In the genomic region with DNA sequence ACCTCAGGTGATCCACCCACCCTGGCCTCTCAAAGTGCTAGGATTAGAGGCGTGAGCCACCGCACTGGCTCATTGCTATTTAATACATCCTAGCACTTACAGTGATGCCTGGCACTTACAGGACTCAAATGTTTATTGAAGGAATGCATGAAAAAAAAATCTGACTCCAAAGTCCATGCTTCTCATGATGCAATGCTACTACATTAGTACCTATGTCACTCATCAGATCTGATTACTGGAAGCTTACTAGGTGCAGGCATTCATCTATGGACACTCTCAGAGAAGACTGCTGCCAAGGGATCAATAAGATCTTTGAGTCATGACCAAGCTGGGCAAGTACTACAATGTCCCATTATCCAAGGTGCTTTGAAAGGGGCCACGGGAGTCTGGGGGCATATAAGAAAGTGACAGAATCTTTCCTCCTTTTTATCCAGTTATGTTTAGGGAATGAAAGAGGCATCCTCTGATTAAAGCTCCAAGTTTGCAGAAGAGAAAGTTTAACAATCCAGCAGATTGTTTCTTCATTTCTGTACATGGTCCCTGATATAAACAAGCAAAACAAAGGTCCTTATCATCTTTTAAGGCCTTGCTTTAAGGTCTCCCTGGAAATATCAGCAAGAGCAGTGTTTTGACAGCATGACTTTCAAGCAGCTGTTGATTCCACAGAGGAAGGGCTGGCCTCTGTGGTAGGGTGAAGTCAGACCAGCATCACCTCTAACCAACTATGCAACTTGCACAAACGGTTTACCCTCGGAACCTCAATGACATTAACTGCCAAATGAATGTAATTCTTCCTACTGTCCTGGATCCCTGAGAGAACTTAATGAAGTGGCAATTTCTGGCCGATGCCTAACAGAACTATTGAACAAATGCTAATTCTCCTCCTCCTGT, we compare ENCODE assay signal across 22 cellular contexts. TPM values are rescaled to one million over a fixed set of nuclear protein-coding genes. Genes with fewer than 3 reads are reported as not detected.
"Had no signal": no experiment of that assay in that cellular context is flagged by ENCODE, and none has a peak within 500 bp of the region (broad histone marks: within the 10 kb centered on the region; RNA-seq: fewer than 3 reads in every experiment).

No MANE protein-coding gene starts in this region.

- H3K4me1 ChIP-seq: gastrocnemius medialis, heart right ventricle, lower lobe of right lung, pancreas, sigmoid colon had no signal

- H3K27ac ChIP-seq: gastrocnemius medialis, heart right ventricle, lower lobe of right lung, pancreas, sigmoid colon had no signal

- H3K4me3 ChIP-seq: dorsolateral prefrontal cortex, gastrocnemius medialis, heart right ventricle, lower lobe of right lung, pancreas, sigmoid colon had no signal

- ATAC-seq: activated CD8-positive, alpha-beta T cell treated with anti-CD3 and anti-CD28 coated beads, Interleukin-2, amount 10 ng/mL, durations not matched to agents 7 days and 5 days; gastrocnemius medialis; heart right ventricle; lower lobe of right lung; pancreas; T-cell had no signal

- H3K9me3 ChIP-seq: gastrocnemius medialis, heart right ventricle, lower lobe of right lung, pancreas, sigmoid colon had no signal

- DNase-seq: activated CD4-positive, alpha-beta T cell treated with anti-CD3 and anti-CD28 coated beads, Interleukin-2, amount 10 ng/mL, durations not matched to agents 7 days and 5 days; activated CD8-positive, alpha-beta T cell treated with anti-CD3 and anti-CD28 coated beads, Interleukin-2, amount 10 ng/mL, durations not matched to agents 7 days and 5 days; activated naive CD4-positive, alpha-beta T cell treated with Interleukin-2 at 50 U/mL for 16 hours; activated naive CD8-positive, alpha-beta T cell treated with anti-CD3 and anti-CD28 coated beads, Interleukin-2, amount 10 ng/mL, durations not matched to agents 7 days and 5 days; activated T-cell treated with anti-CD3 and anti-CD28 coated beads, Interleukin-2, amount 50 U/mL, for 24 hours; caudate nucleus; dorsolateral prefrontal cortex; gastrocnemius medialis; heart right ventricle; lower lobe of right lung; naive B cell; pancreas; sigmoid colon; stimulated activated CD8-positive, alpha-beta memory T cell treated with anti-CD3 and anti-CD28 coated beads, Interleukin-4, amount 100 ng/mL, for 48 hours; stimulated activated naive CD4-positive, alpha-beta T cell; T-cell; T1000 had no signal

- H3K27me3 ChIP-seq: dorsolateral prefrontal cortex, gastrocnemius medialis, heart right ventricle, pancreas, sigmoid colon had no signal

RNA-seq across cellular contexts. Expression of gene WDR38, which starts 44.6 kb away (rescaled TPM):
- total RNA-seq: activated CD4-positive, alpha-beta T cell treated with anti-CD3 and anti-CD28 coated beads, Interleukin-2, amount 10 ng/mL, durations not matched to agents 7 days and 5 days; activated CD8-positive, alpha-beta T cell treated with anti-CD3 and anti-CD28 coated beads, Interleukin-2, amount 10 ng/mL, durations not matched to agents 7 days and 5 days; activated naive CD8-positive, alpha-beta T cell treated with anti-CD3 and anti-CD28 coated beads, Interleukin-2, amount 10 ng/mL, durations not matched to agents 7 days and 5 days; activated T-helper 2 cell treated with anti-CD3 and anti-CD28 coated beads, Interferon-gamma antibody, Interleukin-2, Interleukin-4, amounts not matched to agents 10 μg/mL and 5 μg/mL and 100 μg/mL, durations not matched to agents 14 hours and 24 hours and 36 hours; epithelial cell of proximal tubule; gastrocnemius medialis; mesothelial cell of epicardium; pulmonary artery endothelial cell; sigmoid colon; T-cell; ureter had no signal
- polyA plus RNA-seq: pancreas, sigmoid colon had no signal
